10 cellular contexts compared by ENCODE assay signal in genomic region chr10:3763035-3763456, GRCh38. TPM values are rescaled to one million over a fixed set of nuclear protein-coding genes. Genes with fewer than 3 reads are reported as not detected.
DNase-seq lines count a peak whose midpoint lies in the region; ATAC-seq lines count a peak whose summit lies in the region.
"Had no signal": no experiment of that assay in that cellular context is flagged by ENCODE, and none has a peak within 500 bp of the region (broad histone marks: within the 10 kb centered on the region; RNA-seq: fewer than 3 reads in every experiment).

No MANE protein-coding gene starts in this region.

- peaks cover 11% of the 10 kb centered on the region for H3K9me3 Mint-ChIP-seq in activated CD4-positive, alpha-beta memory T cell treated with anti-CD3 and anti-CD28 coated beads for 36 hours
- H3K9me3 Mint-ChIP-seq in activated T-helper 2 cell treated with anti-CD3 and anti-CD28 coated beads, Interferon-gamma antibody, Interleukin-2, Interleukin-4, amounts not matched to agents 10 μg/mL and 5 μg/mL and 100 μg/mL, durations not matched to agents 14 hours and 24 hours and 36 hours, result peaks cover 10% of the 10 kb centered on the region
- H3K9me3 Mint-ChIP-seq: immature natural killer cell had no signal

- peak overlapping the region; percentile 45 for H3K4me3 Mint-ChIP-seq in activated CD4-positive, alpha-beta memory T cell treated with anti-CD3 and anti-CD28 coated beads for 36 hours
- no peak overlapping the region for H3K4me3 Mint-ChIP-seq in activated T-helper 2 cell treated with anti-CD3 and anti-CD28 coated beads, Interferon-gamma antibody, Interleukin-2, Interleukin-4, amounts not matched to agents 10 μg/mL and 5 μg/mL and 100 μg/mL, durations not matched to agents 14 hours and 24 hours and 36 hours (ENCODE audit: low read depth)

- CTCF ChIA-PET in activated CD4-positive, alpha-beta memory T cell treated with anti-CD3 and anti-CD28 coated beads for 36 hours (lab: Charles Lee), result interaction anchor here (0.6 to 0.8 kb wide), 2 partner anchors 19 to 1001 kb away, joined by 3 to 4 read pairs; no protein-coding TSS in a partner anchor

- H3K4me1 Mint-ChIP-seq in activated CD4-positive, alpha-beta memory T cell treated with anti-CD3 and anti-CD28 coated beads for 36 hours (ENCODE audit: low read depth), result peaks cover 92% of the 10 kb centered on the region
- peaks cover 73% of the 10 kb centered on the region for H3K4me1 Mint-ChIP-seq in activated T-helper 2 cell treated with anti-CD3 and anti-CD28 coated beads, Interferon-gamma antibody, Interleukin-2, Interleukin-4, amounts not matched to agents 10 μg/mL and 5 μg/mL and 100 μg/mL, durations not matched to agents 14 hours and 24 hours and 36 hours (ENCODE audit: low read depth)

- H3K36me3 Mint-ChIP-seq in activated CD4-positive, alpha-beta memory T cell treated with anti-CD3 and anti-CD28 coated beads for 36 hours, result peaks cover 5% of the 10 kb centered on the region
- H3K36me3 Mint-ChIP-seq in activated T-helper 2 cell treated with anti-CD3 and anti-CD28 coated beads, Interferon-gamma antibody, Interleukin-2, Interleukin-4, amounts not matched to agents 10 μg/mL and 5 μg/mL and 100 μg/mL, durations not matched to agents 14 hours and 24 hours and 36 hours (ENCODE audit: low read depth), result peaks cover 10% of the 10 kb centered on the region
- H3K36me3 Mint-ChIP-seq: immature natural killer cell had no signal

- POLR2A ChIA-PET in activated CD4-positive, alpha-beta memory T cell treated with anti-CD3 and anti-CD28 coated beads for 36 hours (lab: Charles Lee), result interaction anchor here (2.4 to 6.4 kb wide), 3 partner anchors 8 to 20 kb away, joined by 8 to 63 read pairs (median 17); partner anchors contain the start of gene KLF6

- intact Hi-C loops in activated CD4-positive, alpha-beta memory T cell treated with anti-CD3 and anti-CD28 coated beads for 36 hours (cut with micrococcal nuclease), result loop anchor here (5.0 kb wide), 1 partner anchor 296 kb away; no protein-coding TSS in a partner anchor
- intact Hi-C loops in activated T-helper 2 cell treated with anti-CD3 and anti-CD28 coated beads, Interferon-gamma antibody, Interleukin-2, Interleukin-4, amounts not matched to agents 10 μg/mL and 5 μg/mL and 100 μg/mL, durations not matched to agents 14 hours and 24 hours and 36 hours (cut with micrococcal nuclease), result no loop called here

- peak overlapping the region; percentile 90 for H3K27ac Mint-ChIP-seq in activated CD4-positive, alpha-beta memory T cell treated with anti-CD3 and anti-CD28 coated beads for 36 hours
- no peak overlapping the region for H3K27ac Mint-ChIP-seq in activated T-helper 2 cell treated with anti-CD3 and anti-CD28 coated beads, Interferon-gamma antibody, Interleukin-2, Interleukin-4, amounts not matched to agents 10 μg/mL and 5 μg/mL and 100 μg/mL, durations not matched to agents 14 hours and 24 hours and 36 hours

- DNase-seq in A172 (ENCODE audit: low spot score) (peak; percentile 95), ELR (ENCODE audit: low read depth) (peak; percentile 92), kidney glomerular epithelial cell (lab: John Stamatoyannopoulos, UW) (peak; percentile 78), NCI-H526 treated with DMSO at 0.1 percent for 48 hours (lab: John Stamatoyannopoulos, UW) (no peak)
- peak; percentile 65 for DNase-seq in activated CD4-positive, alpha-beta memory T cell treated with anti-CD3 and anti-CD28 coated beads for 36 hours
- DNase-seq in activated T-helper 2 cell treated with anti-CD3 and anti-CD28 coated beads, Interferon-gamma antibody, Interleukin-2, Interleukin-4, amounts not matched to agents 10 μg/mL and 5 μg/mL and 100 μg/mL, durations not matched to agents 14 hours and 24 hours and 36 hours (ENCODE audit: low spot score), result no peak
- DNase-seq in activated CD4-positive, alpha-beta T cell treated with anti-CD3 and anti-CD28 coated beads, Interleukin-2, amount 50 U/mL, for 4 hours, result no peak
- DNase-seq: COR-L47, immature natural killer cell had no signal

- ATAC-seq in HG03354 (IDR thresholded peaks at IDR 0.05; ENCODE audit: poor library complexity, severe bottlenecking, unreplicated experiment), result no peak

- no peaks in the 10 kb centered on the region for H3K27me3 Mint-ChIP-seq in activated CD4-positive, alpha-beta memory T cell treated with anti-CD3 and anti-CD28 coated beads for 36 hours
- H3K27me3 Mint-ChIP-seq in activated T-helper 2 cell treated with anti-CD3 and anti-CD28 coated beads, Interferon-gamma antibody, Interleukin-2, Interleukin-4, amounts not matched to agents 10 μg/mL and 5 μg/mL and 100 μg/mL, durations not matched to agents 14 hours and 24 hours and 36 hours (ENCODE audit: low read depth), result no peaks in the 10 kb centered on the region

RNA-seq across cellular contexts. Expression of gene KLF6, which starts 22.0 kb away (rescaled TPM):
- 20.3 and 20.4 TPM in 2 replicates for total RNA-seq in A172 (2014; rRNA removed; shearing (Covaris generic))
- 100 to 1,000 TPM; 144 to 151 TPM for total RNA-seq in activated CD4-positive, alpha-beta memory T cell treated with anti-CD3 and anti-CD28 coated beads for 36 hours
- 126 and 129 TPM in 2 replicates for total RNA-seq in activated T-helper 2 cell treated with anti-CD3 and anti-CD28 coated beads, Interferon-gamma antibody, Interleukin-2, Interleukin-4, amounts not matched to agents 10 μg/mL and 5 μg/mL and 100 μg/mL, durations not matched to agents 14 hours and 24 hours and 36 hours

Comparison
In these comparisons a context has a peak if more than half of its experiments do, and no peak if none do; other contexts are left out.
1. DNase-seq: peak in A172 (single experiment), ELR (single experiment), activated CD4-positive, alpha-beta memory T cell treated with anti-CD3 and anti-CD28 coated beads for 36 hours (single experiment) and kidney glomerular epithelial cell (single experiment); none in activated T-helper 2 cell treated with anti-CD3 and anti-CD28 coated beads, Interferon-gamma antibody, Interleukin-2, Interleukin-4, amounts not matched to agents 10 μg/mL and 5 μg/mL and 100 μg/mL, durations not matched to agents 14 hours and 24 hours and 36 hours (single experiment), NCI-H526 treated with DMSO at 0.1 percent for 48 hours (single experiment) and activated CD4-positive, alpha-beta T cell treated with anti-CD3 and anti-CD28 coated beads, Interleukin-2, amount 50 U/mL, for 4 hours (0 of 2).